In the genomic region with DNA sequence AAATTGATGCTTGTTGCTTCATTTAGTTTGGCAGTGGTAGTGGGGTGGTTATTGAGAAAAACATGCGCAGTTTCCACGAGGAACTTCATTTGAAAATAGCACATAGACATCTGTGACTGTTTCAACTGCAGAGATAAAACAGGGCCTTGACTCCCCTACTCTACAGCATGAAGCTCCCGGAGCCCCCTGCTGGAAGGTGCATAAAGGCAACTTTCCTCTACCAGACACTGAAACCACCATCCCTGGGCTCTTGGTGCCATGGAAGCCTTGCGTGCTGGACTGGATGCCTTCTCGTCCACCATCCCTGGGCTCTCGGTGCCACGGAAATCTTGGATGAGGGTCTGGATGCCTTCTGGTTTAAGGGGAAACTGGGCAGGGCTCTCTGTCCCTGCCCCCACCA, we compare ENCODE assay signal across 1 cellular context.
TF ChIP-seq lines count a peak whose summit lies in the region.

No MANE protein-coding gene starts in this region.

TF ChIP-seq in SK-N-SH treated with all-trans-retinoic acid at 6 μM for 48 hours, 23 proteins besides CTCF, POLR2A, EP300 and RAD21 (continued from another document):
- TF ChIP-seq, protein P1, sequence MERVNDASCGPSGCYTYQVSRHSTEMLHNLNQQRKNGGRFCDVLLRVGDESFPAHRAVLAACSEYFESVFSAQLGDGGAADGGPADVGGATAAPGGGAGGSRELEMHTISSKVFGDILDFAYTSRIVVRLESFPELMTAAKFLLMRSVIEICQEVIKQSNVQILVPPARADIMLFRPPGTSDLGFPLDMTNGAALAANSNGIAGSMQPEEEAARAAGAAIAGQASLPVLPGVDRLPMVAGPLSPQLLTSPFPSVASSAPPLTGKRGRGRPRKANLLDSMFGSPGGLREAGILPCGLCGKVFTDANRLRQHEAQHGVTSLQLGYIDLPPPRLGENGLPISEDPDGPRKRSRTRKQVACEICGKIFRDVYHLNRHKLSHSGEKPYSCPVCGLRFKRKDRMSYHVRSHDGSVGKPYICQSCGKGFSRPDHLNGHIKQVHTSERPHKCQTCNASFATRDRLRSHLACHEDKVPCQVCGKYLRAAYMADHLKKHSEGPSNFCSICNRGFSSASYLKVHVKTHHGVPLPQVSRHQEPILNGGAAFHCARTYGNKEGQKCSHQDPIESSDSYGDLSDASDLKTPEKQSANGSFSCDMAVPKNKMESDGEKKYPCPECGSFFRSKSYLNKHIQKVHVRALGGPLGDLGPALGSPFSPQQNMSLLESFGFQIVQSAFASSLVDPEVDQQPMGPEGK (CRISPR knock-in tag; IDR thresholded peaks at IDR 0.05; ENCODE audit: borderline replicate concordance): no peak
- TF ChIP-seq, protein P2, sequence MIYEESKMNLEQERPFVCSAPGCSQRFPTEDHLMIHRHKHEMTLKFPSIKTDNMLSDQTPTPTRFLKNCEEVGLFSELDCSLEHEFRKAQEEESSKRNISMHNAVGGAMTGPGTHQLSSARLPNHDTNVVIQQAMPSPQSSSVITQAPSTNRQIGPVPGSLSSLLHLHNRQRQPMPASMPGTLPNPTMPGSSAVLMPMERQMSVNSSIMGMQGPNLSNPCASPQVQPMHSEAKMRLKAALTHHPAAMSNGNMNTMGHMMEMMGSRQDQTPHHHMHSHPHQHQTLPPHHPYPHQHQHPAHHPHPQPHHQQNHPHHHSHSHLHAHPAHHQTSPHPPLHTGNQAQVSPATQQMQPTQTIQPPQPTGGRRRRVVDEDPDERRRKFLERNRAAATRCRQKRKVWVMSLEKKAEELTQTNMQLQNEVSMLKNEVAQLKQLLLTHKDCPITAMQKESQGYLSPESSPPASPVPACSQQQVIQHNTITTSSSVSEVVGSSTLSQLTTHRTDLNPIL (CRISPR knock-in tag; IDR thresholded peaks at IDR 0.05; ENCODE audit: low read depth): no peak
- TF ChIP-seq ZNF70 (CRISPR knock-in tag; IDR thresholded peaks at IDR 0.05): no peak
